8 cellular contexts compared by ENCODE assay signal in the genomic region with DNA sequence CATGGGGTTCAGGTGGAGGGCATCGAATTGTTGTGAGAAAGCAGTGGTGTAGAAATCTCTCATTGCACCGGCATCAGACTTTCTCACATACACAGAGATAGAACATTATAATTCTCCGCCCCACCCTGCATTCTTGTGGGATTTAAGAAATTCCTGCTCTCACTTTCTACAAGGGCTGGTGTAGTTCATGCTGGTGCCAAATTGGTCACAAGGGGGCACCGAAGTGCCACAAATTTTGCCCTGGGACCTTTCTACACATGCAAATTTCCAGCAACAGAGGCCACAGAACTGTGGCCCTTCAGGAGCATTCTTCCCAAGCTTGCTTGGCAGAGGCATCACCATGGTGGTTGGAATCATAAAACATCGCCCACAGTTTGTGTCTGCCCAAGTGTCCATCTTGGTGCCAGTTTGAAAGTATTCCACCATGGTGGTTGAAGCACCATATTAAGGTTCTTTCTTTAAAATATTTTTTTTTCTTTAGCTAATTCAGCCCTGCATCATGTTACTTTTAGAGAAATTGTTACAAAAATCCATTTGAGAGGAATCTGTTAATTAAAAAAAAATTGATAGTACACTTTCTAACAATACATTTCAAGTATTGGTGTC.
DNase-seq lines count a peak whose midpoint lies in the region; ATAC-seq and TF ChIP-seq lines count a peak whose summit lies in the region.

No MANE protein-coding gene starts in this region.

- H3K9me3 Mint-ChIP-seq in activated T-cell treated with anti-CD3 and anti-CD28 coated beads, Interleukin-2, amount 50 U/mL, for 4 hours, result no peaks in the 10 kb centered on the region
- H3K9me3 Mint-ChIP-seq in endothelial cell (ENCODE audit: unreplicated experiment) (no peaks in the 10 kb centered on the region), naive B cell (no peaks in the 10 kb centered on the region)
- peaks cover 0 to 2% (median 0%) of the 10 kb centered on the region in 5 donors for H3K9me3 Mint-ChIP-seq in CD8-positive, alpha-beta memory T cell

- POLR2A ChIA-PET in CD8-positive, alpha-beta memory T cell (lab: Charles Lee), result no interaction called here

- no peak overlapping the region for H3K4me3 ChIP-seq in SJCRH30
- H3K4me3 ChIP-seq in CD8-positive, alpha-beta memory T cell (ENCODE audit: low read length), result no peak overlapping the region

- H3K27me3 Mint-ChIP-seq in activated T-cell treated with anti-CD3 and anti-CD28 coated beads, Interleukin-2, amount 50 U/mL, for 4 hours (ENCODE audit: low read depth), result peaks cover 3% of the 10 kb centered on the region
- H3K27me3 Mint-ChIP-seq in endothelial cell (ENCODE audit: unreplicated experiment), result peaks cover 2% of the 10 kb centered on the region
- H3K27me3 Mint-ChIP-seq in naive B cell, result peaks cover 0 to 4% (median 0%) of the 10 kb centered on the region in 3 donors
- no peaks in the 10 kb centered on the region for H3K27me3 Mint-ChIP-seq in CD8-positive, alpha-beta memory T cell

- H3K27ac Mint-ChIP-seq in endothelial cell (ENCODE audit: unreplicated experiment) (no peak overlapping the region), naive B cell (no peak overlapping the region)
- H3K27ac Mint-ChIP-seq in CD8-positive, alpha-beta memory T cell, result no peak overlapping the region

- peak; percentile 11 for DNase-seq in activated T-cell treated with anti-CD3 and anti-CD28 coated beads for 48 hours (ENCODE audit: low read depth)
- no peak for DNase-seq in activated T-cell treated with anti-CD3 and anti-CD28 coated beads, Interleukin-2, amount 50 U/mL, for 4 hours
- DNase-seq in KG1 (lab: John Stamatoyannopoulos, UW), result peak; percentile 39
- DNase-seq in SJCRH30, result peak; percentile 50 to 71
- peak; percentile 74 for DNase-seq in endothelial cell (ENCODE audit: low spot score)
- DNase-seq in naive B cell, result peak; percentile 32
- DNase-seq in CD8-positive, alpha-beta memory T cell, result no peak

- no peaks in the 10 kb centered on the region for H3K9me3 ChIP-seq in SJCRH30 (replicated peaks)
- H3K9me3 ChIP-seq in CD8-positive, alpha-beta memory T cell (ENCODE audit: low read length), result no peaks in the 10 kb centered on the region

- peak; percentile 78 for TF ChIP-seq CTCF in endothelial cell (IDR thresholded peaks at IDR 0.05; ENCODE audit: unreplicated experiment)

- ATAC-seq in activated T-cell treated with anti-CD3 and anti-CD28 coated beads, Interleukin-2, amount 50 U/mL, for 4 hours, result no peak
- ATAC-seq in GM21717 (IDR thresholded peaks at IDR 0.05; ENCODE audit: unreplicated experiment) (peak; percentile 76), naive B cell (ENCODE audit: low read depth in 2 of 2) (peak; percentile 67 to 81)

- H3K4me1 Mint-ChIP-seq in activated T-cell treated with anti-CD3 and anti-CD28 coated beads, Interleukin-2, amount 50 U/mL, for 4 hours (ENCODE audit: low read depth), result no peaks in the 10 kb centered on the region
- H3K4me1 Mint-ChIP-seq in endothelial cell (ENCODE audit: unreplicated experiment) (peaks cover 18% of the 10 kb centered on the region), naive B cell (peaks cover 7 to 13% (median 11%) of the 10 kb centered on the region in 3 donors)
- no peaks in the 10 kb centered on the region for H3K4me1 Mint-ChIP-seq in CD8-positive, alpha-beta memory T cell

- no peaks in the 10 kb centered on the region for H3K36me3 Mint-ChIP-seq in activated T-cell treated with anti-CD3 and anti-CD28 coated beads, Interleukin-2, amount 50 U/mL, for 4 hours (ENCODE audit: insufficient read depth)
- H3K36me3 Mint-ChIP-seq in endothelial cell (ENCODE audit: low read depth, unreplicated experiment) (no peaks in the 10 kb centered on the region), naive B cell (no peaks in the 10 kb centered on the region)
- H3K36me3 Mint-ChIP-seq in CD8-positive, alpha-beta memory T cell, result no peaks in the 10 kb centered on the region

- H3K27ac ChIP-seq in SJCRH30, result no peak overlapping the region
- H3K27ac ChIP-seq in CD8-positive, alpha-beta memory T cell (ENCODE audit: low read depth, low read length), result no peak overlapping the region

- CTCF ChIA-PET in CD8-positive, alpha-beta memory T cell (lab: Charles Lee), result no interaction called here

- H3K4me1 ChIP-seq in SJCRH30, result no peaks in the 10 kb centered on the region
- H3K4me1 ChIP-seq in CD8-positive, alpha-beta memory T cell (ENCODE audit: insufficient read depth, low read length), result no peaks in the 10 kb centered on the region

- H3K36me3 ChIP-seq in SJCRH30, result no peaks in the 10 kb centered on the region
- H3K36me3 ChIP-seq in CD8-positive, alpha-beta memory T cell (ENCODE audit: insufficient read depth, low read length), result no peaks in the 10 kb centered on the region

- no peaks in the 10 kb centered on the region for H3K27me3 ChIP-seq in SJCRH30
- no peaks in the 10 kb centered on the region for H3K27me3 ChIP-seq in CD8-positive, alpha-beta memory T cell (ENCODE audit: insufficient read depth, low read length, poor library complexity, severe bottlenecking)

- H3K4me3 Mint-ChIP-seq in activated T-cell treated with anti-CD3 and anti-CD28 coated beads, Interleukin-2, amount 50 U/mL, for 4 hours, result no peak overlapping the region
- H3K4me3 Mint-ChIP-seq in endothelial cell (ENCODE audit: unreplicated experiment), result no peak overlapping the region
- no peak overlapping the region for H3K4me3 Mint-ChIP-seq in naive B cell
- no peak overlapping the region for H3K4me3 Mint-ChIP-seq in CD8-positive, alpha-beta memory T cell

Comparison
In these comparisons a context has a peak if more than half of its experiments do, and no peak if none do; other contexts are left out.
1. DNase-seq: peak in activated T-cell treated with anti-CD3 and anti-CD28 coated beads for 48 hours (single experiment), KG1 (single experiment), SJCRH30 (2 of 2), endothelial cell (single experiment) and naive B cell (single experiment); none in activated T-cell treated with anti-CD3 and anti-CD28 coated beads, Interleukin-2, amount 50 U/mL, for 4 hours (single experiment) and CD8-positive, alpha-beta memory T cell (0 of 5).
2. ATAC-seq: peak in GM21717 (single experiment) and naive B cell (2 of 2); none in activated T-cell treated with anti-CD3 and anti-CD28 coated beads, Interleukin-2, amount 50 U/mL, for 4 hours (0 of 2).